Comparison of ENCODE assay signal across 9 cellular contexts in the genomic region with DNA sequence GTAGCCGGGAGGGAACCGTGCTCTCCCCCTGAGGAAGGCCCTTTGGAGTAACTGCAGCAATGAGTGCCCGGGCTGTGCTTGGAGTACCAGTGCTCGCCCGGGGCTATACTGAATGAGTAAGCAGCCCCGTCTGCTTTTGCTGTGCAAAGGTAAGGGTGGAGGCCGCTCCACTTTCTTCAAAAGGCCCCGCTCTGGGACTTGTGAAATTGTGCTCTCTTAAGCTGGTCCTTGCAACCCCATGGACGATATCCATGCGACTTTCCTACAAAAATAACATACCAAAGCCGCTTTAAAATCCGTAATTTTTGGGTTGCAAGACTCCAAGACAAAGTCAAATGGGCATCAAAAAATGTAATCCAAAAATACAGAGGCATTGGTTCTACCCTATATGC. TPM values are rescaled to one million over a fixed set of nuclear protein-coding genes. Genes with fewer than 3 reads are reported as not detected.
DNase-seq lines count a peak whose midpoint lies in the region; ATAC-seq and TF ChIP-seq lines count a peak whose summit lies in the region.
"Had no signal": no experiment of that assay in that cellular context is flagged by ENCODE, and none has a peak within 500 bp of the region (broad histone marks: within the 10 kb centered on the region; RNA-seq: fewer than 3 reads in every experiment).

No MANE protein-coding gene starts in this region.

- TF ChIP-seq POLR2A in gastroesophageal sphincter (IDR thresholded peaks at IDR 0.05), result no peak

- H3K36me3 ChIP-seq in DOHH2 (ENCODE audit: control insufficient read depth, low read length) (peaks cover 3% of the 10 kb centered on the region; the same call in 1 of the 2 replicates), gastroesophageal sphincter (no peaks in the 10 kb centered on the region)

- no peak for TF ChIP-seq EP300 in gastroesophageal sphincter (IDR thresholded peaks at IDR 0.05)

- WGBS in gastroesophageal sphincter (ENCODE audit: low coverage in 1 of 2), 2 donors, result 25 to 78% methylated on average over 4 to 6 of the region's 12 CpGs

- TF ChIP-seq CTCF in DOHH2 (IDR thresholded peaks at IDR 0.05; ENCODE audit: low read depth, low read length, poor library complexity, severe bottlenecking), result no peak
- TF ChIP-seq CTCF in gastroesophageal sphincter (IDR thresholded peaks at IDR 0.05), result no peak

- peak overlapping the region; percentile 98 for H3K4me2 ChIP-seq in DOHH2 (ENCODE audit: low read length)

- H4K20me1 ChIP-seq in DOHH2 (ENCODE audit: control insufficient read depth, insufficient read depth, low read depth, low read length), result 0 out of 2 replicates have a peak, but pooled peaks cover 13% of the 10 kb centered on the region

- peak overlapping the region; percentile 77 for H3K4me3 ChIP-seq in DOHH2 (ENCODE audit: low read length)
- peak overlapping the region; percentile 57 to 97 for H3K4me3 ChIP-seq in gastroesophageal sphincter

- ATAC-seq in HG02870 (IDR thresholded peaks at IDR 0.05; ENCODE audit: unreplicated experiment), result peak; percentile 21
- ATAC-seq in gastroesophageal sphincter, result no peak
- no peak for ATAC-seq in HG03139 (IDR thresholded peaks at IDR 0.05; ENCODE audit: unreplicated experiment)
- ATAC-seq in GM19467 (IDR thresholded peaks at IDR 0.05; ENCODE audit: unreplicated experiment), result no peak
- ATAC-seq: HCT116 had no signal

- H3K27me3 ChIP-seq in DOHH2 (ENCODE audit: control insufficient read depth, low read length) (peaks cover 6% of the 10 kb centered on the region; the same call in 1 of the 2 replicates), gastroesophageal sphincter (no peaks in the 10 kb centered on the region)

- H3K9me3 ChIP-seq in DOHH2 (ENCODE audit: control insufficient read depth, insufficient read depth, low read length), result no peaks in the 10 kb centered on the region
- no peaks in the 10 kb centered on the region for H3K9me3 ChIP-seq in gastroesophageal sphincter

- no peaks in the 10 kb centered on the region for H3K9me2 ChIP-seq in DOHH2 (replicated peaks; ENCODE audit: control insufficient read depth, low read length)

- H3K27ac ChIP-seq in DOHH2 (ENCODE audit: low read depth, low read length), result peak overlapping the region; percentile 86
- H3K27ac ChIP-seq in gastroesophageal sphincter, result peak overlapping the region; percentile 81 to 91 (median 84)

- H3F3A ChIP-seq in DOHH2 (ENCODE audit: control insufficient read depth, insufficient read depth), result peaks cover 26% of the 10 kb centered on the region

- DNase-seq in activated CD8-positive, alpha-beta memory T cell treated with anti-CD3 and anti-CD28 coated beads, Interleukin-2, amount 50 U/mL, for 4 hours, result peak; percentile 54
- DNase-seq in retina (peak; percentile 51), Ammon's horn (ENCODE audit: low spot score) (no peak)

- peaks cover 53% of the 10 kb centered on the region for H3K79me2 ChIP-seq in DOHH2 (ENCODE audit: control insufficient read depth, low read length)

- H3K4me1 ChIP-seq in DOHH2 (ENCODE audit: control insufficient read depth, low read length) (peaks cover 94% of the 10 kb centered on the region), gastroesophageal sphincter (peaks cover 0 to 57% (median 9%) of the 10 kb centered on the region in 3 donors)

RNA-seq across cellular contexts. Expression of a gene that starts 0.6 kb away (rescaled TPM):
- 10 to 100 TPM; 25.4 to 76.7 (median 31.6) TPM for total RNA-seq in gastroesophageal sphincter
